In genomic region chr5:15574121-15574520, GRCh38 we compare ENCODE assay signal across 20 cellular contexts.
A peak's percentile ranks its signal among the peaks of the same experiment; 100 is the strongest.
DNase-seq lines count a peak whose midpoint lies in the region; ATAC-seq, FAIRE-seq and TF ChIP-seq lines count a peak whose summit lies in the region.
"Had no signal": no experiment of that assay in that cellular context is flagged by ENCODE, and none has a peak within 500 bp of the region (broad histone marks: within the 10 kb centered on the region; RNA-seq: fewer than 3 reads in every experiment).

No MANE protein-coding gene starts in this region.

- H3K27me3 ChIP-seq in HepG2 (ENCODE audit: control insufficient read depth in 1 of 2, insufficient read depth in 2 of 2, low read length in 2 of 2) (no peaks in the 10 kb centered on the region), right lobe of liver (no peaks in the 10 kb centered on the region), IMR-90 (ENCODE audit: control insufficient read depth, insufficient read depth, low read length) (no peaks in the 10 kb centered on the region), WERI-Rb-1 (ENCODE audit: insufficient read depth, low read depth, severe bottlenecking) (no peaks in the 10 kb centered on the region)
- H3K27me3 ChIP-seq: BLaER1 treated with 17β-estradiol and CSF1 and Interleukin-3, amounts not matched to agents 10 nM and 100 nM had no signal

- no peak overlapping the region for H4K5ac ChIP-seq in IMR-90 (ENCODE audit: low read depth, low read length)

- no peaks in the 10 kb centered on the region for H3K79me2 ChIP-seq in HepG2 (ENCODE audit: insufficient read depth, low read length)

- TF ChIP-seq CTCF in HepG2 (CRISPR knock-in tag; IDR thresholded peaks at IDR 0.05) = no peak
- no peak for TF ChIP-seq CTCF in right lobe of liver (IDR thresholded peaks at IDR 0.05)
- TF ChIP-seq CTCF in IMR-90 (conservative IDR thresholded peaks at IDR 0.05; ENCODE audit: low read depth, low read length) = no peak
- TF ChIP-seq CTCF in WERI-Rb-1 (IDR thresholded peaks at IDR 0.05; ENCODE audit: low read depth, low read length) = no peak

- H3K9ac ChIP-seq in HepG2 (ENCODE audit: insufficient read depth, low read depth, low read length) = no peak overlapping the region
- no peak overlapping the region for H3K9ac ChIP-seq in IMR-90 (ENCODE audit: low read depth, low read length)
- H3K9ac ChIP-seq: BLaER1 treated with 17β-estradiol and CSF1 and Interleukin-3, amounts not matched to agents 10 nM and 100 nM had no signal

- peaks cover 3% of the 10 kb centered on the region; the same call in 1 of the 2 replicates for H3K9me1 ChIP-seq in IMR-90 (ENCODE audit: insufficient read depth, low read length)

- H3K4me3 ChIP-seq in HepG2 (replicated peaks in 1 of 3; ENCODE audit: insufficient read depth in 1 of 3, low read depth in 2 of 3, low read length in 3 of 3) (no peak overlapping the region), right lobe of liver (no peak overlapping the region), IMR-90 (ENCODE audit: insufficient read depth, low read depth, low read length) (no peak overlapping the region), WERI-Rb-1 (ENCODE audit: low read depth, low read length) (no peak overlapping the region)
- H3K4me3 ChIP-seq: BLaER1 treated with 17β-estradiol and CSF1 and Interleukin-3, amounts not matched to agents 10 nM and 100 nM had no signal

- in situ Hi-C loops in HepG2 (cut with HindIII; ENCODE audit: extremely low pct_ligation_motif_present, low pct_unique_long_range_greater_than_20kb) (no loop called here), IMR-90 (cut with MboI; ENCODE audit: low sequenced_read_pairs) (no loop called here)

- dilution Hi-C loops in IMR-90 (cut with HindIII; ENCODE audit: low sequenced_read_pairs, unreplicated experiment) = no loop called here

- H3K4me1 ChIP-seq in HepG2 (ENCODE audit: insufficient read depth, low read length) = no peaks in the 10 kb centered on the region
- peaks cover 0 to 3% (median 0%) of the 10 kb centered on the region in 4 donors for H3K4me1 ChIP-seq in right lobe of liver
- peaks cover 9% of the 10 kb centered on the region; the same call in 1 of the 2 replicates for H3K4me1 ChIP-seq in IMR-90 (ENCODE audit: control insufficient read depth, insufficient read depth, low read length)
- H3K4me1 ChIP-seq: BLaER1 treated with 17β-estradiol and CSF1 and Interleukin-3, amounts not matched to agents 10 nM and 100 nM; Caco-2 had no signal

- TF ChIP-seq EP300 in HepG2 (IDR thresholded peaks at IDR 0.05; ENCODE audit: low read depth in 2 of 2, low read length in 2 of 2) (no peak), HepG2 (CRISPR knock-in tag; IDR thresholded peaks at IDR 0.05; ENCODE audit: borderline replicate concordance) (no peak)

- TF ChIP-seq POLR2A in HepG2 (IDR thresholded peaks at IDR 0.05; ENCODE audit: insufficient read depth in 1 of 2, low read depth in 2 of 2, low read length in 2 of 2) = no peak
- no peak for TF ChIP-seq POLR2A in right lobe of liver (IDR thresholded peaks at IDR 0.05)
- no peak for TF ChIP-seq POLR2A in IMR-90 (IDR thresholded peaks at IDR 0.05; ENCODE audit: low read depth, low read length)

- no peak overlapping the region for H3K18ac ChIP-seq in IMR-90 (ENCODE audit: low read depth, low read length)

- peaks cover 28 to 38% of the 10 kb centered on the region in 2 experiments for H3K79me1 ChIP-seq in IMR-90 (ENCODE audit: low read depth in 1 of 2, low read length in 2 of 2)

- CTCF ChIA-PET in HepG2 (lab: Yijun Ruan, JAX; ENCODE audit: low intra/inter-chr PET ratio, low total read pairs) (no interaction called here), IMR-90 (lab: Yijun Ruan, JAX) (interaction anchor here (0.7 to 1.2 kb wide), 2 partner anchors 12 to 360 kb away, joined by 3 read pairs; no protein-coding TSS in a partner anchor)

- no peak overlapping the region for H2BK5ac ChIP-seq in IMR-90 (ENCODE audit: low read depth, low read length, poor library complexity, severe bottlenecking)

- no peak overlapping the region for H3K14ac ChIP-seq in IMR-90 (replicated peaks; ENCODE audit: low read depth, low read length)

- DNase-seq in HepG2 (ENCODE audit: low spot score) (no peak), right lobe of liver (no peak), IMR-90 (no peak), WERI-Rb-1 (no peak), epidermal melanocyte (ENCODE audit: insufficient read length, low spot score) (no peak)
- DNase-seq: 8988T; AML-193; Caco-2; Calu3; CD4-positive, alpha-beta T cell; CD8-positive, alpha-beta T cell; DMS79 treated with DMSO at 0.1 percent for 48 hours; GF-D8 had no signal

- no peaks in the 10 kb centered on the region for H3K36me3 ChIP-seq in HepG2 (replicated peaks in 1 of 2; ENCODE audit: control insufficient read depth in 1 of 2, insufficient read depth in 2 of 2, low read length in 2 of 2)
- H3K36me3 ChIP-seq in right lobe of liver = no peaks in the 10 kb centered on the region
- H3K36me3 ChIP-seq in IMR-90 (ENCODE audit: control insufficient read depth, insufficient read depth, low read length) = no peaks in the 10 kb centered on the region
- H3K36me3 ChIP-seq in WERI-Rb-1 = no peaks in the 10 kb centered on the region
- H3K36me3 ChIP-seq: BLaER1 treated with 17β-estradiol and CSF1 and Interleukin-3, amounts not matched to agents 10 nM and 100 nM had no signal

- H4K91ac ChIP-seq in IMR-90 (ENCODE audit: insufficient read depth, low read depth, low read length) = no peak overlapping the region

- H2AK5ac ChIP-seq in IMR-90 (ENCODE audit: low read depth, low read length) = no peak overlapping the region

- no peak overlapping the region for H3K56ac ChIP-seq in IMR-90 (ENCODE audit: extremely low read depth, insufficient read depth, low read length)

- H2BK15ac ChIP-seq in IMR-90 (ENCODE audit: low read depth, low read length) = no peak overlapping the region

- FAIRE-seq in HepG2 (lab: Jason Lieb, UNC) = no peak
- FAIRE-seq: A204.1, D721Med, G401.6, GM12891, GM19239 had no signal

- TF ChIP-seq RAD21 in HepG2 (CRISPR knock-in tag; IDR thresholded peaks at IDR 0.05) (no peak), IMR-90 (IDR thresholded peaks at IDR 0.05; ENCODE audit: low read length) (no peak)

- no peaks in the 10 kb centered on the region for H3K9me3 ChIP-seq in HepG2 (ENCODE audit: low read length)
- no peaks in the 10 kb centered on the region for H3K9me3 ChIP-seq in right lobe of liver
- H3K9me3 ChIP-seq in IMR-90 (ENCODE audit: control insufficient read depth, insufficient read depth, low read length) = no peaks in the 10 kb centered on the region
- peaks cover 3% of the 10 kb centered on the region for H3K9me3 ChIP-seq in WERI-Rb-1 (ENCODE audit: severe bottlenecking)
- H3K9me3 ChIP-seq: BLaER1 treated with 17β-estradiol and CSF1 and Interleukin-3, amounts not matched to agents 10 nM and 100 nM; Caco-2 had no signal

- no peak overlapping the region for H3K4ac ChIP-seq in IMR-90 (ENCODE audit: low read depth, low read length)

- H4K8ac ChIP-seq in IMR-90 (ENCODE audit: low read depth in 2 of 2, low read length in 2 of 2) = no peak overlapping the region

- H3K23ac ChIP-seq in IMR-90 (ENCODE audit: low read depth, low read length) = no peak overlapping the region

- H2AFZ ChIP-seq in HepG2 (ENCODE audit: low read length) = no peak overlapping the region
- H2AFZ ChIP-seq in IMR-90 (replicated peaks; ENCODE audit: low read length, poor library complexity) = no peak overlapping the region

- H2BK120ac ChIP-seq in IMR-90 (ENCODE audit: low read depth, low read length) = no peak overlapping the region

- BruUV-seq in HepG2 (replicated peaks; lab: Mats Ljungman, UMichigan) (no TSS peak), IMR-90 (replicated peaks; lab: Mats Ljungman, UMichigan) (no TSS peak)

- H2BK20ac ChIP-seq in IMR-90 (ENCODE audit: low read depth, low read length) = no peak overlapping the region

- 0% methylated on average over 1 of the region's 1 CpG for WGBS in HepG2 (ENCODE audit: low lambda C conversion rate)
- 40% methylated on average over 1 of the region's 1 CpG for WGBS in right lobe of liver (ENCODE audit: insufficient coverage, low coverage, low lambda C conversion rate, missing lambda C conversion rate)
- no CpG with 5 or more reads among the region's 1 CpG for WGBS in IMR-90 (ENCODE audit: extremely low coverage in 2 of 2, insufficient read length in 1 of 2), 2 experiments

- H2AK9ac ChIP-seq in IMR-90 (replicated peaks; ENCODE audit: low read depth, low read length, poor library complexity) = no peak overlapping the region

- H4K20me1 ChIP-seq in HepG2 (ENCODE audit: insufficient read depth, low read length) (no peaks in the 10 kb centered on the region), IMR-90 (ENCODE audit: insufficient read depth, low read length) (0 out of 2 replicates have a peak, but pooled peaks cover 3% of the 10 kb centered on the region)
- H4K20me1 ChIP-seq: BLaER1 treated with 17β-estradiol and CSF1 and Interleukin-3, amounts not matched to agents 10 nM and 100 nM had no signal

- intact Hi-C loops in HepG2 (cut with micrococcal nuclease; ENCODE audit: unreplicated experiment) (no loop called here), right lobe of liver (cut with DNase I) (no loop called here), IMR-90 (cut with micrococcal nuclease) (no loop called here)

- ATAC-seq in HepG2 (no peak), right lobe of liver (no peak), IMR-90 (ENCODE audit: low read depth) (no peak)
- ATAC-seq: CD8-positive, alpha-beta T cell had no signal

- H3K4me2 ChIP-seq in HepG2 (ENCODE audit: low read depth, low read length) = no peak overlapping the region
- H3K4me2 ChIP-seq in IMR-90 (ENCODE audit: low read depth, low read length) = no peak overlapping the region
- H3K4me2 ChIP-seq: BLaER1 treated with 17β-estradiol and CSF1 and Interleukin-3, amounts not matched to agents 10 nM and 100 nM had no signal

- H3K27ac ChIP-seq in HepG2 (ENCODE audit: extremely low read length, insufficient read depth, low read length) (no peak overlapping the region), right lobe of liver (no peak overlapping the region), IMR-90 (ENCODE audit: insufficient read depth, low read length) (no peak overlapping the region), WERI-Rb-1 (no peak overlapping the region)
- H3K27ac ChIP-seq: BLaER1 treated with 17β-estradiol and CSF1 and Interleukin-3, amounts not matched to agents 10 nM and 100 nM; C4-2B had no signal

- POLR2A ChIA-PET in HepG2 (lab: Yijun Ruan, JAX) (no interaction called here), IMR-90 (lab: Charles Lee; ENCODE audit: unreplicated experiment) (no interaction called here)

TF ChIP-seq in HepG2, 621 proteins besides CTCF, POLR2A, EP300 and RAD21 (continues in another document):
- no peak for TF ChIP-seq ZNF615 (CRISPR knock-in tag; IDR thresholded peaks at IDR 0.05; ENCODE audit: borderline replicate concordance)
- TF ChIP-seq RBM22 (optimal IDR thresholded peaks at IDR 0.05; ENCODE audit: low read length) = no peak
- no peak for TF ChIP-seq NFE2L2 (IDR thresholded peaks at IDR 0.05; ENCODE audit: low read length)

TF ChIP-seq in IMR-90, 13 proteins besides CTCF, POLR2A, EP300 and RAD21 (continues in another document):
- peak; percentile 84 for TF ChIP-seq MAFK (IDR thresholded peaks at IDR 0.05; ENCODE audit: low read depth, low read length)
